8 cellular contexts compared by ENCODE assay signal in the genomic region with DNA sequence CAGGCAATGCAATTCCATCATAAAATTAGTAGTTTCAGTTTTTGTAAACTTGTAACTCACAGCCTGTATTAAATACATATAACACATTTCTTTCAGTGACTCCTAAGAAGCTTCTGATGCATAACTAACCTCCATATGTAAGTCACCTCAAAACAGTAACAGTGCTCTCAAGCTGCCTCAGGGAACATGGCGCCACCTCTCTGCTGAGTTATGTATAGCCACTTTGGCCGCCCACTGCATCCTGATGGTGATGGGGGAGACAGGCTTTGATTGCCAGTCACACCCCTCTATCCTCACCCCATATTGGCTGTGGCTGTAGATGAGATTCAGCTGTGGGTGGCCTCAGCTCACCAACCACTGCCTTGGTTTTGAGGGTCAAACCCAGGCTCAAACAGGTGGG. TPM values are rescaled to one million over a fixed set of nuclear protein-coding genes. Genes with fewer than 3 reads are reported as not detected.
DNase-seq lines count a peak whose midpoint lies in the region; ATAC-seq, FAIRE-seq and TF ChIP-seq lines count a peak whose summit lies in the region.

No MANE protein-coding gene starts in this region.

- no peak overlapping the region for H3K9ac ChIP-seq in astrocyte (ENCODE audit: low read length)

- H3K9me3 ChIP-seq in AG04450 (ENCODE audit: control insufficient read depth, insufficient read depth, low read length) = peaks cover 4% of the 10 kb centered on the region; the same call in 1 of the 2 replicates
- H3K9me3 ChIP-seq in astrocyte (ENCODE audit: insufficient read depth, low read depth, low read length) = no peaks in the 10 kb centered on the region
- peaks cover 9% of the 10 kb centered on the region for H3K9me3 ChIP-seq in lower lobe of right lung

- no peak overlapping the region for H3K27ac Mint-ChIP-seq in astrocyte (ENCODE audit: unreplicated experiment)

- DNase-seq in AG04450 (ENCODE audit: low read depth, low spot score) (no peak), NOMO-1 (lab: John Stamatoyannopoulos, UW; ENCODE audit: unreplicated experiment in 2 of 2) (peak; percentile 23 to 44), astrocyte (ENCODE audit: low read depth) (no peak), lower lobe of right lung (no peak), foreskin melanocyte (no peak)

- H3K4me2 ChIP-seq in astrocyte (ENCODE audit: low read length) = no peak overlapping the region

- no peaks in the 10 kb centered on the region for H3K27me3 ChIP-seq in AG04450 (ENCODE audit: control insufficient read depth, insufficient read depth, low read length)
- H3K27me3 ChIP-seq in astrocyte (ENCODE audit: insufficient read depth, low read length) = no peaks in the 10 kb centered on the region
- H3K27me3 ChIP-seq in lower lobe of right lung (ENCODE audit: low read depth) = no peaks in the 10 kb centered on the region

- no peak overlapping the region for H2AFZ ChIP-seq in astrocyte (ENCODE audit: low read depth, low read length)

- ATAC-seq in GM18870 (IDR thresholded peaks at IDR 0.05; ENCODE audit: unreplicated experiment) = peak; percentile 63
- peak; percentile 73 to 78 for ATAC-seq in lower lobe of right lung
- ATAC-seq in HG03196 (IDR thresholded peaks at IDR 0.05; ENCODE audit: unreplicated experiment) = no peak
- no peak for ATAC-seq in HG02610 (IDR thresholded peaks at IDR 0.05; ENCODE audit: unreplicated experiment)

- H3K27ac ChIP-seq in AG04450 (ENCODE audit: low read depth, low read length) (no peak overlapping the region), astrocyte (ENCODE audit: low read depth, low read length) (no peak overlapping the region), lower lobe of right lung (no peak overlapping the region)

- no peak for FAIRE-seq in astrocyte (lab: Jason Lieb, UNC)

- H3K36me3 ChIP-seq in astrocyte (ENCODE audit: insufficient read depth, low read length) = no peaks in the 10 kb centered on the region
- no peaks in the 10 kb centered on the region for H3K36me3 ChIP-seq in lower lobe of right lung

- no peaks in the 10 kb centered on the region for H3K79me2 ChIP-seq in astrocyte (ENCODE audit: insufficient read depth, low read length)

- no peak overlapping the region for H3K4me3 Mint-ChIP-seq in astrocyte (ENCODE audit: unreplicated experiment)

- H3K4me3 ChIP-seq in AG04450 (ENCODE audit: low read depth, low read length) (no peak overlapping the region), astrocyte (ENCODE audit: insufficient read depth, low read depth, low read length) (no peak overlapping the region), lower lobe of right lung (no peak overlapping the region)

- CTCF ChIA-PET in AG04450 (lab: Charles Lee) = interaction anchor here (0.6 to 1.7 kb wide), 5 partner anchors 11 to 717 kb away, joined by 3 to 11 read pairs (median 3); no protein-coding TSS in a partner anchor

- POLR2A ChIA-PET in AG04450 (lab: Yijun Ruan, JAX) = no interaction called here

- H3K36me3 Mint-ChIP-seq in astrocyte (ENCODE audit: low read depth, unreplicated experiment) = peaks cover 10% of the 10 kb centered on the region

- peaks cover 12% of the 10 kb centered on the region for H3K9me3 Mint-ChIP-seq in astrocyte (ENCODE audit: unreplicated experiment)

- intact Hi-C loops in lower lobe of right lung (cut with DNase I) = no loop called here

- H3K4me1 ChIP-seq in astrocyte (ENCODE audit: insufficient read depth, low read length) (no peaks in the 10 kb centered on the region), lower lobe of right lung (peaks cover 8% of the 10 kb centered on the region)

- no peaks in the 10 kb centered on the region for H3K4me1 Mint-ChIP-seq in astrocyte (ENCODE audit: low read depth, unreplicated experiment)

- no peaks in the 10 kb centered on the region for H3K27me3 Mint-ChIP-seq in astrocyte (ENCODE audit: low read depth, unreplicated experiment)

- peaks cover 4% of the 10 kb centered on the region for H4K20me1 ChIP-seq in astrocyte (ENCODE audit: insufficient read depth, low read length)

- TF ChIP-seq CTCF in AG04450 (IDR thresholded peaks at IDR 0.05; ENCODE audit: low read depth, low read length) = peak; percentile 43
- peak; percentile 32 for TF ChIP-seq CTCF in astrocyte (IDR thresholded peaks at IDR 0.05; ENCODE audit: insufficient read depth, low read depth, low read length)
- TF ChIP-seq CTCF in lower lobe of right lung (IDR thresholded peaks at IDR 0.05) = peak; percentile 49

RNA-seq across cellular contexts. Expression of a gene that starts 54.3 kb away (rescaled TPM):
- 19.9 and 23.4 TPM in 2 replicates for polyA plus RNA-seq in AG04450 (2011; rRNA removed)
- 64.6 and 83.2 TPM in 2 replicates for polyA minus RNA-seq in AG04450 (2011; rRNA and poly(A)+ RNA removed)
- total RNA-seq in astrocyte (24.2 and 25.3 TPM in 2 replicates), lower lobe of right lung (46.2 TPM)

Comparison
In these comparisons a context has a peak if more than half of its experiments do, and no peak if none do; other contexts are left out.
1. DNase-seq: peak in NOMO-1 (2 of 2); none in AG04450 (single experiment), astrocyte (single experiment), lower lobe of right lung (single experiment) and foreskin melanocyte (single experiment).
2. ATAC-seq: peak in GM18870 (single experiment) and lower lobe of right lung (2 of 2); none in HG03196 (single experiment) and HG02610 (single experiment).
3. Peak in every context shown above with its lines, with median percentiles within 50 percentile points of each other: CTCF ChIP-seq.